ENCODE assay signal across 10 cellular contexts in the genomic region with DNA sequence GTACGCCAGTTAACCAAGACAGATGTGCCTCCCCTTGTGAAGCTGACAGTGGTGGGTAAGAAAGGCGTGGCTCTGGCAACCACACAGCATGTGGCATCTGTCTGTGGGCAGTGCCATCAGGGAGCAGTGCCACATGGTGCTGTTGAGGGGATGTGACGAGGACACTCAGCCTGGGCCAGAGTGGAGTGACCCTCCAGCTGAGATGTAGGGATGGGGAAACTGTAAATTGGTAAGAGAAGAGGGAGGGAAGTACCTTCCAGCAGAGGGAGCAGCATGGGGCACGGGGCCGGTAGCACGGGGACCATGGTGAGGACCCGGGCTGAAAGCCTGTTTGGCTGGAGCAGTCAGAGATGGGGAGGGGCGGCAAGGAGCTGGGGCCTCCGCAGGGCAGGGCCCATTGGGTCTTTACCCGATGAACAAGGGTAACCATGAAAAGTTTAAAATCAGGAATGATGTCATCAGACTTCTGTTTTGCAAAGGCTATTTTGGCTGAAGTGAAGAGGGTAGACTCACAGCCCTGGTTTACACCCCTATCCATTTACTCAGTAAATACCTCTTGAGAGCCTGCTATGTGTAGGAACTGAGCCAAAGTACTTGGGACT. TPM values are rescaled to one million over a fixed set of nuclear protein-coding genes. Genes with fewer than 3 reads are reported as not detected.
A peak's percentile ranks its signal among the peaks of the same experiment; 100 is the strongest.
DNase-seq lines count a peak whose midpoint lies in the region; ATAC-seq and TF ChIP-seq lines count a peak whose summit lies in the region.
"Had no signal": no experiment of that assay in that cellular context is flagged by ENCODE, and none has a peak within 500 bp of the region (broad histone marks: within the 10 kb centered on the region; RNA-seq: fewer than 3 reads in every experiment).

No MANE protein-coding gene starts in this region.

- H3K79me1 ChIP-seq in H9 (ENCODE audit: insufficient read depth, low read depth, low read length, poor library complexity, severe bottlenecking): no peaks in the 10 kb centered on the region

- H2BK120ac ChIP-seq in H9 (ENCODE audit: low read depth, low read length, poor library complexity, severe bottlenecking): no peak overlapping the region

- no peaks in the 10 kb centered on the region for H3K36me3 ChIP-seq in GM06990 (ENCODE audit: control insufficient read depth, insufficient read depth, low read length)
- H3K36me3 ChIP-seq in lung (ENCODE audit: control insufficient read depth in 2 of 2, insufficient read depth in 2 of 2, low read length in 2 of 2): no peaks in the 10 kb centered on the region

- H3K27me3 Mint-ChIP-seq in H9 (ENCODE audit: low read depth) (peaks cover 76% of the 10 kb centered on the region), WTC11 (ENCODE audit: low read depth) (peaks cover 32% of the 10 kb centered on the region)

- H2AK5ac ChIP-seq in H9 (ENCODE audit: insufficient read length, low read length): no peak overlapping the region

- CTCF ChIA-PET in WTC11 (lab: Charles Lee): interaction anchor here (0.6 to 1.7 kb wide), 17 partner anchors 12 to 330 kb away, joined by 3 to 14 read pairs (median 4); a partner anchor contains a TSS

- H3K79me2 ChIP-seq in H9 (ENCODE audit: insufficient read depth, low read length): no peaks in the 10 kb centered on the region

- H2BK15ac ChIP-seq in H9 (ENCODE audit: low read depth, low read length): no peak overlapping the region

- H3K9me3 ChIP-seq in H9 (ENCODE audit: control insufficient read depth, low read depth, low read length) (no peaks in the 10 kb centered on the region), lung (ENCODE audit: control insufficient read depth in 2 of 2, insufficient read depth in 1 of 2, low read length in 1 of 2) (no peaks in the 10 kb centered on the region)

- H2AFZ ChIP-seq in H9 (ENCODE audit: low read length): no peak overlapping the region

- no peak overlapping the region for H4K91ac ChIP-seq in H9 (ENCODE audit: insufficient read length, low read depth, low read length)

- POLR2A ChIA-PET in WTC11 (lab: Charles Lee): no interaction called here

- no peak overlapping the region for H4K8ac ChIP-seq in H9 (replicated peaks; ENCODE audit: insufficient read length, low read depth, low read length)

- H2BK20ac ChIP-seq in H9 (ENCODE audit: low read depth, low read length, poor library complexity, severe bottlenecking): no peak overlapping the region

- no peak overlapping the region for H3K27ac ChIP-seq in H9 (ENCODE audit: insufficient read length, low read depth, low read length)
- H3K27ac ChIP-seq in lung (ENCODE audit: low read depth in 1 of 2, low read length in 1 of 2): peak overlapping the region in 1 of 2 donors; percentile 12

- peaks cover 2% of the 10 kb centered on the region for H3K27me3 ChIP-seq in GM06990 (replicated peaks; ENCODE audit: control insufficient read depth, insufficient read depth, low read length)
- H3K27me3 ChIP-seq in H9 (ENCODE audit: insufficient read depth, low read length): peaks cover 8% of the 10 kb centered on the region; the same call in 1 of the 2 replicates
- H3K27me3 ChIP-seq in lung (ENCODE audit: control insufficient read depth, insufficient read depth): no peaks in the 10 kb centered on the region

- TF ChIP-seq CTCF in GM06990 (IDR thresholded peaks at IDR 0.05; ENCODE audit: insufficient read depth, low read length, poor library complexity, severe bottlenecking) (peak; percentile 45), H9 (conservative IDR thresholded peaks at IDR 0.05) (peak; percentile 60; the same call in 2 of the 3 replicates), WTC11 (IDR thresholded peaks at IDR 0.05) (no peak), lung (IDR thresholded peaks at IDR 0.05; ENCODE audit: control extremely low read depth, extremely low read depth) (no peak)

- no peak overlapping the region for H3K4me2 ChIP-seq in H9 (ENCODE audit: insufficient read depth, insufficient read length, low read length)

- H3K9me3 Mint-ChIP-seq in H9: no peaks in the 10 kb centered on the region
- no peaks in the 10 kb centered on the region for H3K9me3 Mint-ChIP-seq in WTC11
- H3K9me3 Mint-ChIP-seq: activated naive CD4-positive, alpha-beta T cell treated with anti-CD3 and anti-CD28 coated beads for 36 hours had no signal

- H3K9ac ChIP-seq in H9 (ENCODE audit: extremely low read depth, insufficient read length, low read length): no peak overlapping the region

- H3K4me3 Mint-ChIP-seq in H9: no peak overlapping the region; a peak in 1 of 5 replicates
- H3K4me3 Mint-ChIP-seq in WTC11: no peak overlapping the region
- H3K4me3 Mint-ChIP-seq: activated naive CD4-positive, alpha-beta T cell treated with anti-CD3 and anti-CD28 coated beads for 36 hours had no signal

- no peak overlapping the region for H3K56ac ChIP-seq in H9 (ENCODE audit: insufficient read length, low read depth, low read length)

- H4K5ac ChIP-seq in H9 (ENCODE audit: insufficient read length, low read depth, low read length): no peak overlapping the region

- H3K18ac ChIP-seq in H9 (ENCODE audit: insufficient read length, low read depth, low read length): no peak overlapping the region

- H3K14ac ChIP-seq in H9 (ENCODE audit: insufficient read depth, low read length): no peak overlapping the region

- H3K4ac ChIP-seq in H9 (ENCODE audit: low read depth, low read length): no peak overlapping the region

- no peak for DNase-seq in GM06990 (ENCODE audit: extremely low read depth, insufficient read length)
- peak; percentile 62 for DNase-seq in H9
- DNase-seq in WTC11 (ENCODE audit: low spot score): peak; percentile 59
- DNase-seq in lung (ENCODE audit: low spot score): no peak
- no peak for DNase-seq in LoVo (ENCODE audit: low spot score)
- no peak for DNase-seq in GF-D8 (lab: John Stamatoyannopoulos, UW)
- DNase-seq in NCI-H2081 (lab: John Stamatoyannopoulos, UW): no peak
- DNase-seq: activated naive CD4-positive, alpha-beta T cell treated with anti-CD3 and anti-CD28 coated beads for 36 hours had no signal

- H3K4me1 ChIP-seq in H9 (ENCODE audit: insufficient read depth, low read length) (no peaks in the 10 kb centered on the region), lung (ENCODE audit: control insufficient read depth in 2 of 2, insufficient read depth in 2 of 2, low read length in 2 of 2) (no peaks in the 10 kb centered on the region)

- no peak overlapping the region for H3K23ac ChIP-seq in H9 (ENCODE audit: insufficient read length, low read depth, low read length)

- no peaks in the 10 kb centered on the region for H3K23me2 ChIP-seq in H9 (ENCODE audit: insufficient read length, low read depth, low read length, poor library complexity, severe bottlenecking)

- no peak overlapping the region for H2BK5ac ChIP-seq in H9 (ENCODE audit: insufficient read length, low read length)

- WGBS in H9 (ENCODE audit: extremely low coverage, insufficient read length, low lambda C conversion rate): no CpG with 5 or more reads among the region's 10 CpGs
- 48 to 49% methylated on average over 9 to 10 of the region's 10 CpGs for WGBS in lung, 2 donors

- no peak overlapping the region for H3T11ph ChIP-seq in H9 (ENCODE audit: low read length)

- H3K4me1 Mint-ChIP-seq in H9 (peaks cover 12 to 31% of the 10 kb centered on the region in 2 experiments), WTC11 (peaks cover 5% of the 10 kb centered on the region; the same call in 1 of the 2 replicates)

- H3K36me3 Mint-ChIP-seq in H9 (ENCODE audit: insufficient read depth in 1 of 3, low read depth in 3 of 3): no peaks in the 10 kb centered on the region
- no peaks in the 10 kb centered on the region for H3K36me3 Mint-ChIP-seq in WTC11

- no peak overlapping the region for H2BK12ac ChIP-seq in H9 (ENCODE audit: insufficient read length, low read depth, low read length)

- H3K4me3 ChIP-seq in GM06990 (replicated peaks; ENCODE audit: low read depth, low read length): no peak overlapping the region
- no peak overlapping the region for H3K4me3 ChIP-seq in lung

- peaks cover 2% of the 10 kb centered on the region for H4K20me1 ChIP-seq in H9 (ENCODE audit: control insufficient read depth, insufficient read depth, insufficient read length)

- ATAC-seq in WTC11: peak; percentile 80
- ATAC-seq in lung (ENCODE audit: insufficient read depth, low FRiP score): peak; percentile 31
- ATAC-seq in HG03442 (IDR thresholded peaks at IDR 0.05; ENCODE audit: unreplicated experiment): no peak

- H3K27ac Mint-ChIP-seq in H9: no peak overlapping the region
- no peak overlapping the region for H3K27ac Mint-ChIP-seq in WTC11
- H3K27ac Mint-ChIP-seq: activated naive CD4-positive, alpha-beta T cell treated with anti-CD3 and anti-CD28 coated beads for 36 hours had no signal

TF ChIP-seq in WTC11, 78 proteins besides CTCF, POLR2A, EP300 and RAD21:
- TF ChIP-seq ZNF263 (CRISPR knock-in tag; IDR thresholded peaks at IDR 0.05; ENCODE audit: low read depth): no peak
- peak; percentile 86 for TF ChIP-seq ZNF121 (CRISPR knock-in tag; IDR thresholded peaks at IDR 0.05)

RNA-seq across cellular contexts. Expression of a gene that starts 10.4 kb away (rescaled TPM):
- total RNA-seq in H9 (2021): not detected in 2 replicates
- total RNA-seq in WTC11 (2021): 0.11 to 0.14 TPM in 2 of 3 replicates, not detected in the other
- total RNA-seq in lung: under 1 TPM; 0.09 to 0.57 TPM
- 1 to 10 TPM in 1 of 2 donors, under 1 TPM in 1; 0.81 to 1.0 TPM for polyA plus RNA-seq in lung
- polyA plus RNA-seq: neural cell had no signal

RNA-seq across cellular contexts. Expression of a gene that starts 47.5 kb away (rescaled TPM):
- total RNA-seq in H9 (2021) (34.1 and 36.8 TPM in 2 replicates), WTC11 (2021) (29.4 to 36.3 TPM (median 31.5 TPM) in 3 replicates), lung (10 to 100 TPM in 1 of 2 donors, 1 to 10 TPM in 1; 9.7 to 26.0 TPM)
- 10 to 100 TPM; 15.1 to 21.6 TPM for polyA plus RNA-seq in lung

RNA-seq across cellular contexts. Expression of a gene that starts 50.6 kb away (rescaled TPM):
- 0.35 TPM in 2 replicates for total RNA-seq in H9 (2021)
- total RNA-seq in WTC11 (2021): 0.92 to 1.4 TPM (median 1.1 TPM) in 3 replicates
- total RNA-seq in lung: 1 to 10 TPM; 3.8 to 5.9 TPM
- 1 to 10 TPM; 1.0 to 4.1 TPM for polyA plus RNA-seq in lung
- polyA plus RNA-seq: neural cell had no signal

Comparison
In these comparisons a context has a peak if more than half of its experiments do, and no peak if none do; other contexts are left out.
1. DNase-seq: peak in H9 (single experiment) and WTC11 (single experiment); none in GM06990 (single experiment), lung (single experiment), LoVo (single experiment), GF-D8 (single experiment) and NCI-H2081 (0 of 2).
2. CTCF ChIP-seq: peak in GM06990 (single experiment) and H9 (single experiment); none in WTC11 (single experiment) and lung (single experiment).